In genomic region chr17:36755586-36755985, GRCh38 we compare ENCODE assay signal across 8 cellular contexts.
DNase-seq lines count a peak whose midpoint lies in the region; ATAC-seq, FAIRE-seq and TF ChIP-seq lines count a peak whose summit lies in the region.

No MANE protein-coding gene starts in this region.

- H4K20me1 ChIP-seq in GM12878 (ENCODE audit: control insufficient read depth, insufficient read depth) (no peaks in the 10 kb centered on the region; the same call in 1 of the 2 replicates), neural progenitor cell (ENCODE audit: low read depth) (no peaks in the 10 kb centered on the region)

- intact Hi-C loops in left ventricle myocardium superior (cut with micrococcal nuclease) = no loop called here
- intact Hi-C loops in GM12878 (cut with micrococcal nuclease; ENCODE audit: unreplicated experiment) = loop anchor here (5.0 kb wide), 1 partner anchor 128 kb away; no protein-coding TSS in a partner anchor
- intact Hi-C loops in sciatic nerve (cut with DNase I) = loop anchor here (10.0 kb wide), 1 partner anchor 81 kb away; no protein-coding TSS in a partner anchor

- RAD21 ChIA-PET in GM12878 (lab: Charles Lee; ENCODE audit: unreplicated experiment) = interaction anchor here (1.1 kb wide), 2 partner anchors 100 to 484 kb away, joined by 3 to 4 read pairs; no protein-coding TSS in a partner anchor

- H3K27ac ChIP-seq in cardiac muscle cell = no peak overlapping the region
- H3K27ac ChIP-seq in GM12878 (ENCODE audit: control insufficient read depth, insufficient read depth) = no peak overlapping the region
- no peak overlapping the region for H3K27ac ChIP-seq in neural progenitor cell

- 31% methylated on average over 10 of the region's 10 CpGs for WGBS in GM12878 (ENCODE audit: insufficient coverage, insufficient replicate concordance, low lambda C conversion rate, missing lambda C conversion rate)

- H2AFZ ChIP-seq in GM12878 (ENCODE audit: control insufficient read depth, low read depth, low read length) (no peak overlapping the region), neural progenitor cell (replicated peaks) (no peak overlapping the region)

- BruUV-seq in GM12878 (replicated peaks; lab: Mats Ljungman, UMichigan) = no TSS peak

- POLR2A ChIA-PET in GM12878 (lab: Charles Lee) = no interaction called here

- no peaks in the 10 kb centered on the region for H3K36me3 Mint-ChIP-seq in neural progenitor cell

- H3K36me3 ChIP-seq in cardiac muscle cell (no peaks in the 10 kb centered on the region), GM12878 (ENCODE audit: control insufficient read depth in 2 of 2, insufficient read depth in 2 of 2, low read length in 1 of 2) (no peaks in the 10 kb centered on the region), neural progenitor cell (no peaks in the 10 kb centered on the region)

- no peaks in the 10 kb centered on the region for H3K79me2 ChIP-seq in GM12878 (ENCODE audit: control insufficient read depth, insufficient read depth, low read length)
- H3K79me2 ChIP-seq in neural progenitor cell (ENCODE audit: low read depth) = no peaks in the 10 kb centered on the region

- SMC1A ChIA-PET in GM12878 (lab: Charles Lee; ENCODE audit: uncharacterized antibody, unreplicated experiment) = interaction anchor here (1.0 kb wide), 1 partner anchor 129 kb away, joined by 3 read pairs; no protein-coding TSS in a partner anchor

- peaks cover 12% of the 10 kb centered on the region for H3K27me3 Mint-ChIP-seq in neural progenitor cell (ENCODE audit: insufficient read depth, low read depth)

- H3K27me3 ChIP-seq in cardiac muscle cell (no peaks in the 10 kb centered on the region), GM12878 (replicated peaks in 1 of 2; ENCODE audit: control insufficient read depth in 2 of 2, insufficient read depth in 2 of 2, low read length in 1 of 2) (no peaks in the 10 kb centered on the region; a peak in 1 of 4 replicates), neural progenitor cell (no peaks in the 10 kb centered on the region)

- TF ChIP-seq CTCF in cardiac muscle cell (IDR thresholded peaks at IDR 0.05; ENCODE audit: low read depth, low read length) (peak; percentile 37), GM12878 (IDR thresholded peaks at IDR 0.05 in 2 of 3, conservative IDR thresholded peaks at IDR 0.05 in 1 of 3; ENCODE audit: control insufficient read depth in 2 of 3, extremely low read depth in 1 of 3, insufficient read depth in 1 of 3, low read depth in 3 of 3, low read length in 3 of 3) (peak; percentile 39 to 49 (median 44); a peak in 5 of 6 replicates), neural progenitor cell (IDR thresholded peaks at IDR 0.05) (peak; percentile 62)

- H3K27ac Mint-ChIP-seq in neural progenitor cell = no peak overlapping the region

- peaks cover 5% of the 10 kb centered on the region for H3K9me3 Mint-ChIP-seq in neural progenitor cell

- TF ChIP-seq EP300 in GM12878 (IDR thresholded peaks at IDR 0.05; ENCODE audit: borderline replicate concordance in 1 of 2, control insufficient read depth in 1 of 2, low read depth in 2 of 2, low read length in 2 of 2) = no peak

- peak; percentile 33; the same call in 1 of the 2 replicates for TF ChIP-seq RAD21 in GM12878 (IDR thresholded peaks at IDR 0.05; ENCODE audit: insufficient read depth, low read depth, low read length)

- no peak for FAIRE-seq in GM12878 (lab: Jason Lieb, UNC)

- H3K4me3 Mint-ChIP-seq in neural progenitor cell = no peak overlapping the region

- in situ Hi-C loops in GM12878 (cut with MboI) = no loop called here

- no peak overlapping the region for H3K9ac ChIP-seq in GM12878 (ENCODE audit: control insufficient read depth, insufficient read depth, low read length)
- H3K9ac ChIP-seq in neural progenitor cell = no peak overlapping the region

- H3K4me2 ChIP-seq in GM12878 (ENCODE audit: control insufficient read depth, insufficient read depth) = no peak overlapping the region
- H3K4me2 ChIP-seq in neural progenitor cell = no peak overlapping the region

- peaks cover 2% of the 10 kb centered on the region for H3K4me1 Mint-ChIP-seq in neural progenitor cell

- CTCF ChIA-PET in GM12878 (lab: Yijun Ruan, JAX) = interaction anchor here (1.1 to 2.8 kb wide), 5 partner anchors 127 to 389 kb away, joined by 3 to 13 read pairs (median 3); partner anchors contain the start of gene MRM1

- no peak for ATAC-seq in left ventricle myocardium superior
- ATAC-seq in GM12878 = peak; percentile 48; the same call in 2 of the 3 replicates
- no peak for ATAC-seq in GM21367 (IDR thresholded peaks at IDR 0.05; ENCODE audit: unreplicated experiment)
- no peak for ATAC-seq in sciatic nerve

- DNase-seq in cardiac muscle cell (ENCODE audit: low read depth in 1 of 2, low spot score in 1 of 2) (peak; percentile 12 to 36), left ventricle myocardium superior (no peak), RPMI8226 (peak; percentile 67), GM12878 (ENCODE audit: low read depth, low spot score) (no peak), neural progenitor cell (ENCODE audit: low spot score) (peak; percentile 70), GF-D8 (lab: John Stamatoyannopoulos, UW) (no peak), sciatic nerve (ENCODE audit: low spot score) (no peak)

- no peak for TF ChIP-seq POLR2A in GM12878 (IDR thresholded peaks at IDR 0.05; ENCODE audit: low read depth, low read length)

- H3K4me3 ChIP-seq in cardiac muscle cell (no peak overlapping the region), GM12878 (no peak overlapping the region), neural progenitor cell (no peak overlapping the region)

- H3K9me3 ChIP-seq in cardiac muscle cell (ENCODE audit: low read depth) (no peaks in the 10 kb centered on the region), GM12878 (replicated peaks; ENCODE audit: control insufficient read depth, insufficient read depth, low read length) (no peaks in the 10 kb centered on the region), neural progenitor cell (ENCODE audit: low read depth) (no peaks in the 10 kb centered on the region)

- H3K4me1 ChIP-seq in cardiac muscle cell (ENCODE audit: low read depth) = no peaks in the 10 kb centered on the region
- H3K4me1 ChIP-seq in GM12878 (ENCODE audit: control insufficient read depth, insufficient read depth, low read length) = no peaks in the 10 kb centered on the region
- no peaks in the 10 kb centered on the region for H3K4me1 ChIP-seq in neural progenitor cell

- peaks cover 5% of the 10 kb centered on the region for H3F3A ChIP-seq in neural progenitor cell (ENCODE audit: low read depth)

TF ChIP-seq in GM12878, 131 proteins besides CTCF, POLR2A, EP300 and RAD21:
- TF ChIP-seq, protein P1, sequence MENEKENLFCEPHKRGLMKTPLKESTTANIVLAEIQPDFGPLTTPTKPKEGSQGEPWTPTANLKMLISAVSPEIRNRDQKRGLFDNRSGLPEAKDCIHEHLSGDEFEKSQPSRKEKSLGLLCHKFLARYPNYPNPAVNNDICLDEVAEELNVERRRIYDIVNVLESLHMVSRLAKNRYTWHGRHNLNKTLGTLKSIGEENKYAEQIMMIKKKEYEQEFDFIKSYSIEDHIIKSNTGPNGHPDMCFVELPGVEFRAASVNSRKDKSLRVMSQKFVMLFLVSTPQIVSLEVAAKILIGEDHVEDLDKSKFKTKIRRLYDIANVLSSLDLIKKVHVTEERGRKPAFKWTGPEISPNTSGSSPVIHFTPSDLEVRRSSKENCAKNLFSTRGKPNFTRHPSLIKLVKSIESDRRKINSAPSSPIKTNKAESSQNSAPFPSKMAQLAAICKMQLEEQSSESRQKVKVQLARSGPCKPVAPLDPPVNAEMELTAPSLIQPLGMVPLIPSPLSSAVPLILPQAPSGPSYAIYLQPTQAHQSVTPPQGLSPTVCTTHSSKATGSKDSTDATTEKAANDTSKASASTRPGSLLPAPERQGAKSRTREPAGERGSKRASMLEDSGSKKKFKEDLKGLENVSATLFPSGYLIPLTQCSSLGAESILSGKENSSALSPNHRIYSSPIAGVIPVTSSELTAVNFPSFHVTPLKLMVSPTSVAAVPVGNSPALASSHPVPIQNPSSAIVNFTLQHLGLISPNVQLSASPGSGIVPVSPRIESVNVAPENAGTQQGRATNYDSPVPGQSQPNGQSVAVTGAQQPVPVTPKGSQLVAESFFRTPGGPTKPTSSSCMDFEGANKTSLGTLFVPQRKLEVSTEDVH (IDR thresholded peaks at IDR 0.05; ENCODE audit: low read depth, partially characterized antibody) = no peak
- no peak for TF ChIP-seq CREM (IDR thresholded peaks at IDR 0.05; ENCODE audit: low read depth)
- TF ChIP-seq SMC3 (IDR thresholded peaks at IDR 0.05; ENCODE audit: borderline replicate concordance, low read length) = peak; percentile 52; the same call in 1 of the 2 replicates
- no peak for TF ChIP-seq E2F4 (IDR thresholded peaks at IDR 0.05; ENCODE audit: low read depth, low read length)
- no peak for TF ChIP-seq BCL11A (IDR thresholded peaks at IDR 0.05; ENCODE audit: low read depth, low read length)

Comparison
In these comparisons a context has a peak if more than half of its experiments do, and no peak if none do; other contexts are left out.
1. DNase-seq: peak in cardiac muscle cell (2 of 2), RPMI8226 (single experiment) and neural progenitor cell (single experiment); none in left ventricle myocardium superior (single experiment), GM12878 (single experiment), GF-D8 (single experiment) and sciatic nerve (single experiment).
2. Peak in every context shown above with its lines, with median percentiles within 50 percentile points of each other: CTCF ChIP-seq.